23 cellular contexts compared by ENCODE assay signal in genomic region chr14:39766397-39767000, GRCh38.
"Had no signal": no experiment of that assay in that cellular context is flagged by ENCODE, and none has a peak within 500 bp of the region (broad histone marks: within the 10 kb centered on the region; RNA-seq: fewer than 3 reads in every experiment).

No MANE protein-coding gene starts in this region.

- H3K9me3 Mint-ChIP-seq: activated CD4-positive, alpha-beta T cell treated with anti-CD3 and anti-CD28 coated beads, Interleukin-2, amount 10 ng/mL, durations not matched to agents 7 days and 5 days; activated naive CD8-positive, alpha-beta T cell treated with anti-CD3 and anti-CD28 coated beads, Interleukin-2, amount 10 ng/mL, durations not matched to agents 7 days and 5 days; activated T-cell treated with anti-CD3 and anti-CD28 coated beads, Interleukin-2, amount 50 U/mL, for 24 hours; activated T-helper 2 cell treated with anti-CD3 and anti-CD28 coated beads, Interferon-gamma antibody, Interleukin-2, Interleukin-4, amounts not matched to agents 10 μg/mL and 5 μg/mL and 100 μg/mL, durations not matched to agents 14 hours and 24 hours and 36 hours had no signal

- H3K27me3 ChIP-seq: esophagus squamous epithelium, neutrophil, pancreas, stomach, testis, upper lobe of left lung had no signal

- H3K4me3 ChIP-seq: esophagus squamous epithelium, lower lobe of right lung, pancreas, smooth muscle cell, stomach, testis, upper lobe of left lung had no signal

- H3K27me3 Mint-ChIP-seq: activated CD4-positive, alpha-beta T cell treated with anti-CD3 and anti-CD28 coated beads, Interleukin-2, amount 10 ng/mL, durations not matched to agents 7 days and 5 days; activated T-cell treated with anti-CD3 and anti-CD28 coated beads, Interleukin-2, amount 50 U/mL, for 24 hours had no signal

- DNase-seq: activated CD4-positive, alpha-beta T cell treated with anti-CD3 and anti-CD28 coated beads, Interleukin-2, amount 10 ng/mL, durations not matched to agents 7 days and 5 days; activated CD8-positive, alpha-beta T cell treated with anti-CD3 and anti-CD28 coated beads, Interleukin-2, amount 10 ng/mL, durations not matched to agents 7 days and 5 days; activated naive CD4-positive, alpha-beta T cell treated with Interleukin-2 at 50 U/mL for 16 hours; activated naive CD8-positive, alpha-beta T cell treated with anti-CD3 and anti-CD28 coated beads, Interleukin-2, amount 10 ng/mL, durations not matched to agents 7 days and 5 days; activated T-cell treated with anti-CD3 and anti-CD28 coated beads, Interleukin-2, amount 50 U/mL, for 24 hours; amygdala; dermis blood vessel endothelial cell; effector memory CD4-positive, alpha-beta T cell; esophagus squamous epithelium; islet precursor cell; lower lobe of right lung; natural killer cell; pancreas; stimulated activated CD4-positive, alpha-beta T cell treated with anti-CD3 and anti-CD28 coated beads, Interleukin-4, amount 100 ng/mL, for 1 hour; stomach; T1000; testis; upper lobe of left lung had no signal

- FAIRE-seq: pancreas had no signal

- H3K36me3 Mint-ChIP-seq: activated naive CD8-positive, alpha-beta T cell treated with anti-CD3 and anti-CD28 coated beads, Interleukin-2, amount 10 ng/mL, durations not matched to agents 7 days and 5 days; natural killer cell had no signal

- H3K27ac ChIP-seq: esophagus squamous epithelium, lower lobe of right lung, neutrophil, pancreas, stomach, testis, upper lobe of left lung had no signal

- ATAC-seq: activated CD4-positive, CD25-positive, alpha-beta regulatory T cell treated with anti-CD3 and anti-CD28 coated beads, Interleukin-2, amount 50 U/mL, for 24 hours; activated CD8-positive, alpha-beta T cell treated with anti-CD3 and anti-CD28 coated beads, Interleukin-2, amount 10 ng/mL, durations not matched to agents 7 days and 5 days; lower lobe of right lung; natural killer cell; pancreas; sciatic nerve had no signal

- H3K36me3 ChIP-seq: esophagus squamous epithelium, lower lobe of right lung, neutrophil, pancreas, stomach, upper lobe of left lung had no signal

- H3K4me1 ChIP-seq: esophagus squamous epithelium, lower lobe of right lung, pancreas, stomach, testis, upper lobe of left lung had no signal

- H3K4me3 Mint-ChIP-seq: activated CD4-positive, alpha-beta T cell treated with anti-CD3 and anti-CD28 coated beads, Interleukin-2, amount 10 ng/mL, durations not matched to agents 7 days and 5 days; activated CD8-positive, alpha-beta T cell treated with anti-CD3 and anti-CD28 coated beads, Interleukin-2, amount 10 ng/mL, durations not matched to agents 7 days and 5 days; activated naive CD8-positive, alpha-beta T cell treated with anti-CD3 and anti-CD28 coated beads, Interleukin-2, amount 10 ng/mL, durations not matched to agents 7 days and 5 days; activated T-cell treated with anti-CD3 and anti-CD28 coated beads, Interleukin-2, amount 50 U/mL, for 24 hours; natural killer cell had no signal

- H3K4me1 Mint-ChIP-seq: natural killer cell had no signal

- H3K4me2 ChIP-seq: smooth muscle cell had no signal

- H3K9me3 ChIP-seq: esophagus squamous epithelium, lower lobe of right lung, neutrophil, pancreas, testis, upper lobe of left lung had no signal

- H3K27ac Mint-ChIP-seq: activated CD4-positive, alpha-beta T cell treated with anti-CD3 and anti-CD28 coated beads, Interleukin-2, amount 10 ng/mL, durations not matched to agents 7 days and 5 days; activated CD8-positive, alpha-beta T cell treated with anti-CD3 and anti-CD28 coated beads, Interleukin-2, amount 10 ng/mL, durations not matched to agents 7 days and 5 days; activated naive CD8-positive, alpha-beta T cell treated with anti-CD3 and anti-CD28 coated beads, Interleukin-2, amount 10 ng/mL, durations not matched to agents 7 days and 5 days; activated T-cell treated with anti-CD3 and anti-CD28 coated beads, Interleukin-2, amount 50 U/mL, for 24 hours; activated T-helper 2 cell treated with anti-CD3 and anti-CD28 coated beads, Interferon-gamma antibody, Interleukin-2, Interleukin-4, amounts not matched to agents 10 μg/mL and 5 μg/mL and 100 μg/mL, durations not matched to agents 14 hours and 24 hours and 36 hours; natural killer cell had no signal
